Comparison of ENCODE assay signal across 1 cellular context in genomic region chr11:57303990-57304579, GRCh38.
TF ChIP-seq lines count a peak whose summit lies in the region.

No MANE protein-coding gene starts in this region.

TF ChIP-seq in HepG2, 621 proteins besides CTCF, POLR2A, EP300 and RAD21:
- TF ChIP-seq ZNF343 (CRISPR knock-in tag; IDR thresholded peaks at IDR 0.05): no peak
- TF ChIP-seq, protein P1, sequence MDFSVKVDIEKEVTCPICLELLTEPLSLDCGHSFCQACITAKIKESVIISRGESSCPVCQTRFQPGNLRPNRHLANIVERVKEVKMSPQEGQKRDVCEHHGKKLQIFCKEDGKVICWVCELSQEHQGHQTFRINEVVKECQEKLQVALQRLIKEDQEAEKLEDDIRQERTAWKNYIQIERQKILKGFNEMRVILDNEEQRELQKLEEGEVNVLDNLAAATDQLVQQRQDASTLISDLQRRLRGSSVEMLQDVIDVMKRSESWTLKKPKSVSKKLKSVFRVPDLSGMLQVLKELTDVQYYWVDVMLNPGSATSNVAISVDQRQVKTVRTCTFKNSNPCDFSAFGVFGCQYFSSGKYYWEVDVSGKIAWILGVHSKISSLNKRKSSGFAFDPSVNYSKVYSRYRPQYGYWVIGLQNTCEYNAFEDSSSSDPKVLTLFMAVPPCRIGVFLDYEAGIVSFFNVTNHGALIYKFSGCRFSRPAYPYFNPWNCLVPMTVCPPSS (IDR thresholded peaks at IDR 0.05): no peak
- no peak for TF ChIP-seq NFYC (CRISPR knock-in tag; IDR thresholded peaks at IDR 0.05)
- TF ChIP-seq SAP130 (CRISPR knock-in tag; IDR thresholded peaks at IDR 0.05; ENCODE audit: low read depth): no peak
- no peak for TF ChIP-seq PAWR (CRISPR knock-in tag; IDR thresholded peaks at IDR 0.05; ENCODE audit: borderline replicate concordance)
- no peak for TF ChIP-seq ZNF782 (CRISPR knock-in tag; IDR thresholded peaks at IDR 0.05; ENCODE audit: borderline replicate concordance)
- no peak for TF ChIP-seq ZBTB40 (IDR thresholded peaks at IDR 0.05)
- TF ChIP-seq ZBTB40 (CRISPR knock-in tag; IDR thresholded peaks at IDR 0.05): no peak
- no peak for TF ChIP-seq CBX2 (IDR thresholded peaks at IDR 0.05; ENCODE audit: low read depth, low read length)
- no peak for TF ChIP-seq CBX2 (CRISPR knock-in tag; IDR thresholded peaks at IDR 0.05; ENCODE audit: low read depth)
- TF ChIP-seq, protein P2, sequence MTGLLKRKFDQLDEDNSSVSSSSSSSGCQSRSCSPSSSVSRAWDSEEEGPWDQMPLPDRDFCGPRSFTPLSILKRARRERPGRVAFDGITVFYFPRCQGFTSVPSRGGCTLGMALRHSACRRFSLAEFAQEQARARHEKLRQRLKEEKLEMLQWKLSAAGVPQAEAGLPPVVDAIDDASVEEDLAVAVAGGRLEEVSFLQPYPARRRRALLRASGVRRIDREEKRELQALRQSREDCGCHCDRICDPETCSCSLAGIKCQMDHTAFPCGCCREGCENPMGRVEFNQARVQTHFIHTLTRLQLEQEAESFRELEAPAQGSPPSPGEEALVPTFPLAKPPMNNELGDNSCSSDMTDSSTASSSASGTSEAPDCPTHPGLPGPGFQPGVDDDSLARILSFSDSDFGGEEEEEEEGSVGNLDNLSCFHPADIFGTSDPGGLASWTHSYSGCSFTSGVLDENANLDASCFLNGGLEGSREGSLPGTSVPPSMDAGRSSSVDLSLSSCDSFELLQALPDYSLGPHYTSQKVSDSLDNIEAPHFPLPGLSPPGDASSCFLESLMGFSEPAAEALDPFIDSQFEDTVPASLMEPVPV (CRISPR knock-in tag; IDR thresholded peaks at IDR 0.05): no peak
- TF ChIP-seq, protein P3, sequence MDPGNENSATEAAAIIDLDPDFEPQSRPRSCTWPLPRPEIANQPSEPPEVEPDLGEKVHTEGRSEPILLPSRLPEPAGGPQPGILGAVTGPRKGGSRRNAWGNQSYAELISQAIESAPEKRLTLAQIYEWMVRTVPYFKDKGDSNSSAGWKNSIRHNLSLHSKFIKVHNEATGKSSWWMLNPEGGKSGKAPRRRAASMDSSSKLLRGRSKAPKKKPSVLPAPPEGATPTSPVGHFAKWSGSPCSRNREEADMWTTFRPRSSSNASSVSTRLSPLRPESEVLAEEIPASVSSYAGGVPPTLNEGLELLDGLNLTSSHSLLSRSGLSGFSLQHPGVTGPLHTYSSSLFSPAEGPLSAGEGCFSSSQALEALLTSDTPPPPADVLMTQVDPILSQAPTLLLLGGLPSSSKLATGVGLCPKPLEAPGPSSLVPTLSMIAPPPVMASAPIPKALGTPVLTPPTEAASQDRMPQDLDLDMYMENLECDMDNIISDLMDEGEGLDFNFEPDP (CRISPR knock-in tag; conservative IDR thresholded peaks at IDR 0.05): no peak
- no peak for TF ChIP-seq YEATS4 (CRISPR knock-in tag; IDR thresholded peaks at IDR 0.05; ENCODE audit: borderline replicate concordance)
- TF ChIP-seq NFE2 (CRISPR knock-in tag; IDR thresholded peaks at IDR 0.05): no peak
- no peak for TF ChIP-seq TOPORS (CRISPR knock-in tag; IDR thresholded peaks at IDR 0.05)
- TF ChIP-seq ZNF383 (CRISPR knock-in tag; IDR thresholded peaks at IDR 0.05; ENCODE audit: borderline replicate concordance): no peak
